Comparison of ENCODE assay signal across 10 cellular contexts in genomic region chr9:94655739-94656138, GRCh38. TPM values are rescaled to one million over a fixed set of nuclear protein-coding genes. Genes with fewer than 3 reads are reported as not detected.
A peak's percentile ranks its signal among the peaks of the same experiment; 100 is the strongest.
DNase-seq lines count a peak whose midpoint lies in the region; ATAC-seq, FAIRE-seq and TF ChIP-seq lines count a peak whose summit lies in the region.
"Had no signal": no experiment of that assay in that cellular context is flagged by ENCODE, and none has a peak within 500 bp of the region (broad histone marks: within the 10 kb centered on the region; RNA-seq: fewer than 3 reads in every experiment).

No MANE protein-coding gene starts in this region.

- no peak overlapping the region for H3K4me3 ChIP-seq in astrocyte (ENCODE audit: insufficient read depth, low read depth, low read length)
- H3K4me3 ChIP-seq in skin epidermis, result peak overlapping the region in 1 of 7 experiments; percentile 3
- H3K4me3 ChIP-seq in right atrium auricular region, result no peak overlapping the region
- no peak overlapping the region for H3K4me3 ChIP-seq in lower leg skin (ENCODE audit: low read depth, poor library complexity, severe bottlenecking)
- H3K4me3 ChIP-seq: HAP-1, prostate gland had no signal

- H3K9me3 ChIP-seq in astrocyte (ENCODE audit: insufficient read depth, low read depth, low read length) (no peaks in the 10 kb centered on the region), right atrium auricular region (no peaks in the 10 kb centered on the region)
- H3K9me3 ChIP-seq: HAP-1, prostate gland had no signal

- H3K4me1 ChIP-seq in astrocyte (ENCODE audit: insufficient read depth, low read length), result no peaks in the 10 kb centered on the region
- H3K4me1 ChIP-seq in right atrium auricular region, result no peaks in the 10 kb centered on the region
- H3K4me1 ChIP-seq: HAP-1, prostate gland had no signal

- no peaks in the 10 kb centered on the region for H3K4me1 Mint-ChIP-seq in astrocyte (ENCODE audit: low read depth, unreplicated experiment)

- no peaks in the 10 kb centered on the region for H4K20me1 ChIP-seq in astrocyte (ENCODE audit: insufficient read depth, low read length)

- TF ChIP-seq CTCF in astrocyte (IDR thresholded peaks at IDR 0.05; ENCODE audit: insufficient read depth, low read depth, low read length) (no peak), right atrium auricular region (IDR thresholded peaks at IDR 0.05) (no peak), lower leg skin (IDR thresholded peaks at IDR 0.05) (no peak)

- H3K27me3 ChIP-seq in astrocyte (ENCODE audit: insufficient read depth, low read length) (peaks cover 7% of the 10 kb centered on the region), right atrium auricular region (no peaks in the 10 kb centered on the region)

- no peak for FAIRE-seq in astrocyte (lab: Jason Lieb, UNC)

- intact Hi-C loops in lower leg skin (cut with DNase I; ENCODE audit: low total_unique reads), result no loop called here

- no peak overlapping the region for H3K27ac ChIP-seq in astrocyte (ENCODE audit: low read depth, low read length)
- H3K27ac ChIP-seq in skin epidermis, result peak overlapping the region in 12 of 21 experiments; percentile 11 to 54 (median 31)
- H3K27ac ChIP-seq in right atrium auricular region, result no peak overlapping the region
- H3K27ac ChIP-seq: KMS-11, prostate gland had no signal

- H3K9ac ChIP-seq in astrocyte (ENCODE audit: low read length), result no peak overlapping the region
- H3K9ac ChIP-seq: KMS-11 had no signal

- H3K27ac Mint-ChIP-seq in astrocyte (ENCODE audit: unreplicated experiment), result no peak overlapping the region

- no peak for TF ChIP-seq POLR2A in lower leg skin (IDR thresholded peaks at IDR 0.05)

- H3K4me3 Mint-ChIP-seq in astrocyte (ENCODE audit: unreplicated experiment), result no peak overlapping the region

- peaks cover 18% of the 10 kb centered on the region for H3K27me3 Mint-ChIP-seq in astrocyte (ENCODE audit: low read depth, unreplicated experiment)

- no peaks in the 10 kb centered on the region for H3K36me3 ChIP-seq in astrocyte (ENCODE audit: insufficient read depth, low read length)
- H3K36me3 ChIP-seq in right atrium auricular region, result no peaks in the 10 kb centered on the region
- H3K36me3 ChIP-seq: HAP-1, prostate gland had no signal

- peaks cover 2% of the 10 kb centered on the region for H3K9me3 Mint-ChIP-seq in astrocyte (ENCODE audit: unreplicated experiment)

- no peaks in the 10 kb centered on the region for H3K79me2 ChIP-seq in astrocyte (ENCODE audit: insufficient read depth, low read length)

- ATAC-seq in GM19328 (IDR thresholded peaks at IDR 0.05; ENCODE audit: unreplicated experiment) (peak; percentile 26), HG03159 (IDR thresholded peaks at IDR 0.05; ENCODE audit: unreplicated experiment) (peak; percentile 18), GM19351 (IDR thresholded peaks at IDR 0.05; ENCODE audit: unreplicated experiment) (no peak)

- H2AFZ ChIP-seq in astrocyte (ENCODE audit: low read depth, low read length), result peak overlapping the region; percentile 41

- peak overlapping the region; percentile 40 for H3K4me2 ChIP-seq in astrocyte (ENCODE audit: low read length)
- H3K4me2 ChIP-seq: KMS-11 had no signal

- DNase-seq in astrocyte (ENCODE audit: low read depth) (no peak), right atrium auricular region (ENCODE audit: low spot score) (no peak), lower leg skin (ENCODE audit: low spot score in 2 of 2) (no peak)

- peaks cover 2% of the 10 kb centered on the region for H3K36me3 Mint-ChIP-seq in astrocyte (ENCODE audit: low read depth, unreplicated experiment)

- 55 to 73% methylated on average over 10 of the region's 10 CpGs for WGBS in lower leg skin, 2 donors

RNA-seq across cellular contexts. Expression of gene FBP1, which starts 16.4 kb away (rescaled TPM):
- total RNA-seq in astrocyte (0.25 TPM in 1 of 2 replicates, not detected in the other), right atrium auricular region (1 to 10 TPM; 3.6 to 4.1 TPM), lower leg skin (10 to 100 TPM in 1 of 4 donors, 1 to 10 TPM in 2, under 1 TPM in 1; 0.99 to 12.1 (median 6.6) TPM)

Comparison
In these comparisons a context has a peak if more than half of its experiments do, and no peak if none do; other contexts are left out.
1. H3K27ac ChIP-seq: peak in skin epidermis (12 of 21); none in astrocyte (single experiment) and right atrium auricular region (0 of 2).